10 cellular contexts compared by ENCODE assay signal in genomic region chr16:58797137-58797801, GRCh38.
"Had no signal": no experiment of that assay in that cellular context is flagged by ENCODE, and none has a peak within 500 bp of the region (broad histone marks: within the 10 kb centered on the region; RNA-seq: fewer than 3 reads in every experiment).

No MANE protein-coding gene starts in this region.

- H3K4me2 ChIP-seq: KMS-11 had no signal

- H3K36me3 ChIP-seq: HAP-1 had no signal

- DNase-seq: GM23248, GOT3, H7, HFFc6, IMR-90, KBM-7 had no signal

- H3K27ac ChIP-seq: GM23248, HL-60, KMS-11 had no signal

- H3K4me3 Mint-ChIP-seq: HFFc6 had no signal

- H3K9me3 ChIP-seq: HAP-1 had no signal

- H3K4me3 ChIP-seq: GM23248, HAP-1 had no signal

- ATAC-seq: HCT116 had no signal

- H2AFZ ChIP-seq: GM23248 had no signal

- H3K9ac ChIP-seq: GM23248, KMS-11 had no signal

- H3K27ac Mint-ChIP-seq: HFFc6 had no signal
